ENCODE assay signal across 11 cellular contexts in the genomic region with DNA sequence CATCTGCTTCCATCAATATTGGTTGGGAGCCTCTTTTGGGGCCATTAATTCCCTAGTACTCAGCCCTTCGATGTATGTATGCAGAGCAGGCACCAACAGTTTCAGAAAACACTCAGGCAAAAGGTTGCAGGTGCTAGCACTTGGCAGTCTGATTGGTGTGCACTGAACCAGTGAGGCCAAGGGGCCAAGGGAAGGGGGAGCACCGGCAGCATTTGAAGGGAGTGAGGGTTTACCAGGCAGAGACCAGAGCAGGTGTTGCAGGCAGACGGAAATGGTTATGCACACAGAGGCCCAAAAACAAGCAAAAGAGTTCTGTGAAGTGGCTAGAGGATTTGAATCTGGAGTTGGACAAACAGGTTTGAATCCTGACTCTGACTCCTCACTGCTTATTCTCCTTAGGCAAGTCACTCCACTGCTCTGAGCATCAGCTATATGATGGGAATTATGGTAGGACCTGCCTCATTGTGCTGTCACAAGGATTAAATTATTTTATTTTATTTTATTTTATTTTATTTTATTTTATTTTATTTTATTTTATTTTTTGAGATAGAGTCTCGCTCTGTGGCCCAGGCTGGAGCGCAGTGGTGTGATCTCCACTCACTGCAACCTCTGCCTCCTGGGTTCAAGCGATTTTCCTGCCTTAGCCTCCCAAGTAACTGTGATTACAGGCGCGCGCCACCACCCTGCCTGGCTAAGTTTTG. TPM values are rescaled to one million over a fixed set of nuclear protein-coding genes. Genes with fewer than 3 reads are reported as not detected.
DNase-seq lines count a peak whose midpoint lies in the region; ATAC-seq, FAIRE-seq and TF ChIP-seq lines count a peak whose summit lies in the region.
"Had no signal": no experiment of that assay in that cellular context is flagged by ENCODE, and none has a peak within 500 bp of the region (broad histone marks: within the 10 kb centered on the region; RNA-seq: fewer than 3 reads in every experiment).

No MANE protein-coding gene starts in this region.

- no peak overlapping the region for H2BK20ac ChIP-seq in IMR-90 (ENCODE audit: low read depth, low read length)

- in situ Hi-C loops in IMR-90 (cut with MboI; ENCODE audit: low sequenced_read_pairs), result no loop called here

- peak; percentile 87 for ATAC-seq in GM18520 (IDR thresholded peaks at IDR 0.05; ENCODE audit: unreplicated experiment)
- ATAC-seq in GM21786 (IDR thresholded peaks at IDR 0.05; ENCODE audit: unreplicated experiment), result peak; percentile 99
- no peak for ATAC-seq in IMR-90 (ENCODE audit: low read depth)
- ATAC-seq in aorta (ENCODE audit: low FRiP score), result no peak
- ATAC-seq in activated CD4-positive, CD25-positive, alpha-beta regulatory T cell treated with anti-CD3 and anti-CD28 coated beads, Interleukin-2, amount 50 U/mL, for 24 hours, result no peak

- H3K9ac ChIP-seq in IMR-90 (ENCODE audit: low read depth, low read length), result no peak overlapping the region
- H3K9ac ChIP-seq in astrocyte (ENCODE audit: low read length), result no peak overlapping the region

- no peak overlapping the region for H3K4me3 Mint-ChIP-seq in astrocyte (ENCODE audit: unreplicated experiment)

- intact Hi-C loops in IMR-90 (cut with micrococcal nuclease) (no loop called here), aorta (cut with DNase I) (no loop called here)

- H3K27me3 Mint-ChIP-seq in astrocyte (ENCODE audit: low read depth, unreplicated experiment), result peaks cover 15% of the 10 kb centered on the region

- H2BK120ac ChIP-seq in IMR-90 (ENCODE audit: low read depth, low read length), result no peak overlapping the region

- TF ChIP-seq POLR2A in IMR-90 (IDR thresholded peaks at IDR 0.05; ENCODE audit: low read depth, low read length), result no peak

- no peak overlapping the region for H2BK15ac ChIP-seq in IMR-90 (ENCODE audit: low read depth, low read length)

- dilution Hi-C loops in IMR-90 (cut with HindIII; ENCODE audit: low sequenced_read_pairs, unreplicated experiment), result no loop called here

- no peak overlapping the region for H2AK9ac ChIP-seq in IMR-90 (replicated peaks; ENCODE audit: low read depth, low read length, poor library complexity)

- DNase-seq in IMR-90 (no peak), astrocyte (ENCODE audit: low read depth) (no peak), aorta (no peak), HuH-7.5 (ENCODE audit: low spot score) (no peak)
- DNase-seq in activated effector memory CD4-positive, alpha-beta T cell treated with anti-CD3 and anti-CD28 coated beads, Interleukin-2, amount 50 U/mL, for 16 hours, result no peak
- DNase-seq: brain microvascular endothelial cell; stimulated activated CD4-positive, alpha-beta T cell treated with anti-CD3 and anti-CD28 coated beads, Interleukin-4, amount 100 ng/mL, for 24 hours had no signal

- no peaks in the 10 kb centered on the region for H3K4me1 Mint-ChIP-seq in astrocyte (ENCODE audit: low read depth, unreplicated experiment)

- no peak for FAIRE-seq in astrocyte (lab: Jason Lieb, UNC)
- FAIRE-seq: islet of Langerhans had no signal

- peaks cover 5% of the 10 kb centered on the region for H3K9me3 Mint-ChIP-seq in astrocyte (ENCODE audit: unreplicated experiment)

- H2BK5ac ChIP-seq in IMR-90 (ENCODE audit: low read depth, low read length, poor library complexity, severe bottlenecking), result no peak overlapping the region

- H3K4ac ChIP-seq in IMR-90 (ENCODE audit: low read depth, low read length), result no peak overlapping the region

- no peak overlapping the region for H3K23ac ChIP-seq in IMR-90 (ENCODE audit: low read depth, low read length)

- H3K79me2 ChIP-seq in astrocyte (ENCODE audit: insufficient read depth, low read length), result no peaks in the 10 kb centered on the region

- H2AFZ ChIP-seq in IMR-90 (replicated peaks; ENCODE audit: low read length, poor library complexity) (no peak overlapping the region), astrocyte (ENCODE audit: low read depth, low read length) (no peak overlapping the region)

- H3K36me3 ChIP-seq in IMR-90 (ENCODE audit: control insufficient read depth, insufficient read depth, low read length) (no peaks in the 10 kb centered on the region), astrocyte (ENCODE audit: insufficient read depth, low read length) (no peaks in the 10 kb centered on the region), aorta (ENCODE audit: control insufficient read depth in 1 of 2, insufficient read depth in 2 of 2, low read length in 1 of 2) (no peaks in the 10 kb centered on the region)
- H3K36me3 ChIP-seq: brain microvascular endothelial cell had no signal

- POLR2A ChIA-PET in IMR-90 (lab: Charles Lee; ENCODE audit: unreplicated experiment), result no interaction called here

- 80% methylated on average over 1 of the region's 9 CpGs; no CpG with 5 or more reads in 1 of the 2 experiments for WGBS in IMR-90 (ENCODE audit: extremely low coverage in 2 of 2, insufficient read length in 1 of 2), 2 experiments
- WGBS in aorta, 2 donors, result 87 to 90% methylated on average over 9 of the region's 9 CpGs

- BruUV-seq in IMR-90 (replicated peaks; lab: Mats Ljungman, UMichigan), result no TSS peak

- H3K4me1 ChIP-seq in IMR-90 (ENCODE audit: control insufficient read depth, insufficient read depth, low read length), result peaks cover 6% of the 10 kb centered on the region
- no peaks in the 10 kb centered on the region for H3K4me1 ChIP-seq in astrocyte (ENCODE audit: insufficient read depth, low read length)
- no peaks in the 10 kb centered on the region for H3K4me1 ChIP-seq in aorta (ENCODE audit: control insufficient read depth in 1 of 2, insufficient read depth in 2 of 2, low read length in 2 of 2)

- H3K27ac Mint-ChIP-seq in astrocyte (ENCODE audit: unreplicated experiment), result peak overlapping the region; percentile 26

- no peak overlapping the region for H3K27ac ChIP-seq in IMR-90 (ENCODE audit: insufficient read depth, low read length)
- H3K27ac ChIP-seq in astrocyte (ENCODE audit: low read depth, low read length), result no peak overlapping the region
- no peak overlapping the region for H3K27ac ChIP-seq in aorta (ENCODE audit: low read depth in 1 of 2, low read length in 2 of 2)
- H3K27ac ChIP-seq: brain microvascular endothelial cell had no signal

- H3K9me1 ChIP-seq in IMR-90 (ENCODE audit: insufficient read depth, low read length), result no peaks in the 10 kb centered on the region

- H3K27me3 ChIP-seq in IMR-90 (ENCODE audit: control insufficient read depth, insufficient read depth, low read length), result no peaks in the 10 kb centered on the region
- no peaks in the 10 kb centered on the region for H3K27me3 ChIP-seq in astrocyte (ENCODE audit: insufficient read depth, low read length)
- H3K27me3 ChIP-seq in aorta (ENCODE audit: control insufficient read depth in 1 of 2, insufficient read depth in 2 of 2, low read length in 1 of 2), result no peaks in the 10 kb centered on the region
- H3K27me3 ChIP-seq: brain microvascular endothelial cell had no signal

- H4K20me1 ChIP-seq in IMR-90 (ENCODE audit: insufficient read depth, low read length) (no peaks in the 10 kb centered on the region), astrocyte (ENCODE audit: insufficient read depth, low read length) (no peaks in the 10 kb centered on the region)

- H3K56ac ChIP-seq in IMR-90 (ENCODE audit: extremely low read depth, insufficient read depth, low read length), result no peak overlapping the region

- H3K36me3 Mint-ChIP-seq in astrocyte (ENCODE audit: low read depth, unreplicated experiment), result no peaks in the 10 kb centered on the region

- CTCF ChIA-PET in IMR-90 (lab: Yijun Ruan, JAX), result interaction anchor here (0.6 kb wide), 1 partner anchor 28 kb away, joined by 3 read pairs; no protein-coding TSS in a partner anchor

- H3K14ac ChIP-seq in IMR-90 (replicated peaks; ENCODE audit: low read depth, low read length), result no peak overlapping the region

- H3K4me3 ChIP-seq in IMR-90 (ENCODE audit: insufficient read depth, low read depth, low read length), result no peak overlapping the region
- no peak overlapping the region for H3K4me3 ChIP-seq in astrocyte (ENCODE audit: insufficient read depth, low read depth, low read length)
- H3K4me3 ChIP-seq in aorta (ENCODE audit: low read length in 2 of 2), result no peak overlapping the region

- H4K5ac ChIP-seq in IMR-90 (ENCODE audit: low read depth, low read length), result no peak overlapping the region

- no peak overlapping the region for H3K4me2 ChIP-seq in IMR-90 (ENCODE audit: low read depth, low read length)
- H3K4me2 ChIP-seq in astrocyte (ENCODE audit: low read length), result no peak overlapping the region

- TF ChIP-seq CTCF in IMR-90 (conservative IDR thresholded peaks at IDR 0.05; ENCODE audit: low read depth, low read length) (no peak), astrocyte (IDR thresholded peaks at IDR 0.05; ENCODE audit: insufficient read depth, low read depth, low read length) (no peak)

- peak overlapping the region; percentile 19; the same call in 1 of the 2 replicates for H2AK5ac ChIP-seq in IMR-90 (ENCODE audit: low read depth, low read length)

- no peak for TF ChIP-seq RAD21 in IMR-90 (IDR thresholded peaks at IDR 0.05; ENCODE audit: low read length)

- H3K18ac ChIP-seq in IMR-90 (ENCODE audit: low read depth, low read length), result no peak overlapping the region

- H4K8ac ChIP-seq in IMR-90 (ENCODE audit: low read depth in 2 of 2, low read length in 2 of 2), result no peak overlapping the region

- no peak overlapping the region for H4K91ac ChIP-seq in IMR-90 (ENCODE audit: insufficient read depth, low read depth, low read length)

- H3K9me3 ChIP-seq in IMR-90 (ENCODE audit: control insufficient read depth, insufficient read depth, low read length) (peaks cover 3% of the 10 kb centered on the region; the same call in 1 of the 2 replicates), astrocyte (ENCODE audit: insufficient read depth, low read depth, low read length) (no peaks in the 10 kb centered on the region), aorta (ENCODE audit: control insufficient read depth, low read length) (no peaks in the 10 kb centered on the region)

- H3K79me1 ChIP-seq in IMR-90 (ENCODE audit: low read depth in 1 of 2, low read length in 2 of 2), result no peaks in the 10 kb centered on the region

TF ChIP-seq in IMR-90, 13 proteins besides CTCF, POLR2A, EP300 and RAD21 (continues in another document):
- TF ChIP-seq NFE2L2 (IDR thresholded peaks at IDR 0.05; ENCODE audit: low read depth, low read length) (no peak), SMC3 (IDR thresholded peaks at IDR 0.05; ENCODE audit: low read depth, low read length) (no peak), CHD1 (IDR thresholded peaks at IDR 0.05; ENCODE audit: low read depth, low read length) (no peak), FOS (IDR thresholded peaks at IDR 0.05; ENCODE audit: low read depth, low read length) (no peak), CEBPB (IDR thresholded peaks at IDR 0.05; ENCODE audit: low read depth, low read length) (no peak)

RNA-seq across cellular contexts. Expression of a gene that starts 58.1 kb away (rescaled TPM):
- total RNA-seq in IMR-90 (2012; rRNA removed) (1.9 and 3.0 TPM in 2 replicates), astrocyte (2.9 and 3.5 TPM in 2 replicates), aorta (1 to 10 TPM; 2.9 to 5.2 TPM)
- polyA plus RNA-seq in IMR-90 (2012; rRNA removed) (2.2 and 2.6 TPM in 2 replicates), aorta (1 to 10 TPM; 2.3 to 9.5 TPM)
- 2.3 and 2.6 TPM in 2 replicates for polyA plus RNA-seq in IMR-90 (2012; cell fraction: cytosol; rRNA removed)
- 1.3 and 2.8 TPM in 2 replicates for polyA plus RNA-seq in IMR-90 (2012; cell fraction: nucleus; rRNA removed; ENCODE audit: low replicate concordance)

Comparison
In these comparisons a context has a peak if more than half of its experiments do, and no peak if none do; other contexts are left out.
1. ATAC-seq: peak in GM18520 (single experiment) and GM21786 (single experiment); none in IMR-90 (single experiment), aorta (single experiment) and activated CD4-positive, CD25-positive, alpha-beta regulatory T cell treated with anti-CD3 and anti-CD28 coated beads, Interleukin-2, amount 50 U/mL, for 24 hours (0 of 2).